In genomic region chr9:20358201-20358600, GRCh38 we compare ENCODE assay signal across 15 cellular contexts.
DNase-seq lines count a peak whose midpoint lies in the region; ATAC-seq and TF ChIP-seq lines count a peak whose summit lies in the region.
"Had no signal": no experiment of that assay in that cellular context is flagged by ENCODE, and none has a peak within 500 bp of the region (broad histone marks: within the 10 kb centered on the region; RNA-seq: fewer than 3 reads in every experiment).

No MANE protein-coding gene starts in this region.

- peak; percentile 48 for DNase-seq in activated naive CD4-positive, alpha-beta T cell treated with anti-CD3 and anti-CD28 coated beads for 36 hours
- DNase-seq in activated naive CD4-positive, alpha-beta T cell treated with Interleukin-2 at 50 U/mL for 16 hours, result no peak
- no peak for DNase-seq in T-helper 17 cell
- peak; percentile 36 for DNase-seq in fibroblast of the aortic adventitia (ENCODE audit: low read depth)
- no peak for DNase-seq in stimulated activated naive CD8-positive, alpha-beta T cell treated with anti-CD3 and anti-CD28 coated beads, Interleukin-15, Interleukin-2, amounts not matched to agents 100 U/mL and 50 U/mL, for 24 hours
- no peak for DNase-seq in SJCRH30
- no peak for DNase-seq in glomerular visceral epithelial cell (ENCODE audit: extremely low spot score)
- DNase-seq: activated CD4-positive, alpha-beta T cell treated with anti-CD3 and anti-CD28 coated beads, Interleukin-2, amount 50 U/mL, for 4 hours; body of pancreas; esophagus squamous epithelium; Karpas-422; NCI-H510A treated with DMSO at 0.1 percent for 48 hours; retina had no signal

- H3K27me3 Mint-ChIP-seq in activated naive CD4-positive, alpha-beta T cell treated with anti-CD3 and anti-CD28 coated beads for 36 hours (ENCODE audit: low read depth), result no peaks in the 10 kb centered on the region
- no peaks in the 10 kb centered on the region for H3K27me3 Mint-ChIP-seq in T-helper 17 cell

- H3K27me3 ChIP-seq in SJCRH30, result no peaks in the 10 kb centered on the region
- H3K27me3 ChIP-seq: body of pancreas, esophagus squamous epithelium had no signal

- peaks cover 10% of the 10 kb centered on the region for H3K4me1 ChIP-seq in SJCRH30

- CTCF ChIA-PET in activated naive CD4-positive, alpha-beta T cell treated with anti-CD3 and anti-CD28 coated beads for 36 hours (lab: Charles Lee), result interaction anchor here (0.7 to 2.6 kb wide), 13 partner anchors 30 to 753 kb away, joined by 3 to 14 read pairs (median 5); partner anchors contain the start of gene MLLT3

- H3K27ac ChIP-seq in SJCRH30, result no peak overlapping the region

- H3K36me3 ChIP-seq in SJCRH30, result no peaks in the 10 kb centered on the region; the same call in 1 of the 2 replicates

- H3K9me3 ChIP-seq in T-helper 17 cell (ENCODE audit: control insufficient read depth, low read length, poor library complexity, severe bottlenecking), result no peaks in the 10 kb centered on the region
- no peaks in the 10 kb centered on the region for H3K9me3 ChIP-seq in SJCRH30 (replicated peaks)
- H3K9me3 ChIP-seq: body of pancreas, esophagus squamous epithelium had no signal

- intact Hi-C loops in activated naive CD4-positive, alpha-beta T cell treated with anti-CD3 and anti-CD28 coated beads for 36 hours (cut with micrococcal nuclease), result loop anchor here (1.0 to 10.0 kb wide), 9 partner anchors 38 to 866 kb away; no protein-coding TSS in a partner anchor

- no peak overlapping the region for H3K4me3 ChIP-seq in fibroblast of the aortic adventitia (ENCODE audit: low read depth, low read length)
- no peak overlapping the region for H3K4me3 ChIP-seq in SJCRH30
- H3K4me3 ChIP-seq: body of pancreas, esophagus squamous epithelium, SK-N-MC had no signal

- H3K36me3 Mint-ChIP-seq in activated naive CD4-positive, alpha-beta T cell treated with anti-CD3 and anti-CD28 coated beads for 36 hours (ENCODE audit: low read depth), result peaks cover 23% of the 10 kb centered on the region
- peaks cover 4% of the 10 kb centered on the region for H3K36me3 Mint-ChIP-seq in T-helper 17 cell (ENCODE audit: low read depth)

- ATAC-seq in T-helper 17 cell, result no peak
- peak; percentile 81 for ATAC-seq in stimulated activated naive CD8-positive, alpha-beta T cell treated with anti-CD3 and anti-CD28 coated beads, Interleukin-15, Interleukin-2, amounts not matched to agents 100 U/mL and 50 U/mL, for 24 hours
- ATAC-seq in GM18520 (IDR thresholded peaks at IDR 0.05; ENCODE audit: unreplicated experiment), result no peak
- ATAC-seq: body of pancreas had no signal

- no peaks in the 10 kb centered on the region for H3K9me3 Mint-ChIP-seq in activated naive CD4-positive, alpha-beta T cell treated with anti-CD3 and anti-CD28 coated beads for 36 hours

- TF ChIP-seq CTCF in fibroblast of the aortic adventitia (IDR thresholded peaks at IDR 0.05; ENCODE audit: insufficient read depth, low read length), result no peak

- H3K27ac Mint-ChIP-seq in activated naive CD4-positive, alpha-beta T cell treated with anti-CD3 and anti-CD28 coated beads for 36 hours, result peak overlapping the region; percentile 77
- H3K27ac Mint-ChIP-seq in T-helper 17 cell, result peak overlapping the region; percentile 54

- H3K4me1 Mint-ChIP-seq in activated naive CD4-positive, alpha-beta T cell treated with anti-CD3 and anti-CD28 coated beads for 36 hours (ENCODE audit: low read depth), result peaks cover 86% of the 10 kb centered on the region
- H3K4me1 Mint-ChIP-seq in T-helper 17 cell, result peaks cover 13% of the 10 kb centered on the region

- peak overlapping the region; percentile 32 for H3K4me3 Mint-ChIP-seq in activated naive CD4-positive, alpha-beta T cell treated with anti-CD3 and anti-CD28 coated beads for 36 hours
- no peak overlapping the region for H3K4me3 Mint-ChIP-seq in T-helper 17 cell

Comparison
In these comparisons a context has a peak if more than half of its experiments do, and no peak if none do; other contexts are left out.
1. DNase-seq: peak in activated naive CD4-positive, alpha-beta T cell treated with anti-CD3 and anti-CD28 coated beads for 36 hours (single experiment) and fibroblast of the aortic adventitia (single experiment); none in activated naive CD4-positive, alpha-beta T cell treated with Interleukin-2 at 50 U/mL for 16 hours (single experiment), T-helper 17 cell (0 of 3), stimulated activated naive CD8-positive, alpha-beta T cell treated with anti-CD3 and anti-CD28 coated beads, Interleukin-15, Interleukin-2, amounts not matched to agents 100 U/mL and 50 U/mL, for 24 hours (single experiment), SJCRH30 (0 of 2) and glomerular visceral epithelial cell (single experiment).